ENCODE assay signal across 13 cellular contexts in the genomic region with DNA sequence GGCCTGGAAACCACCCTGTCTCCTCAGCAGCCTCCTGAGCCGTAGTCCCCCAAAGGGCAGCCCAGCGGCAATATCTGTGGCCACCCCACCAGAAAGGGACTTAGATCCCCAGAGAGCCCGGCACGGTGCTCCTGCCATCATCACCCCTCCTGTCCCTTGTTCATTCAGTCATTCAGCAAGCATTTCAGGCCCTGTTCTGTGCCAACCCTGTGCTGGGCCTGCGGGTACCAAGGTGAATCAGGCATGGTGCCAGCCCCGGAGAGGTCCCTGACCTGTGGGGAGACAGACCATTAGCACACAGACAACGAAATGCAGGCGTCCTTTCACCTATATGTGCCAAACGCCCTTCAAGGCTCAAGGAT. TPM values are rescaled to one million over a fixed set of nuclear protein-coding genes. Genes with fewer than 3 reads are reported as not detected.
DNase-seq lines count a peak whose midpoint lies in the region; ATAC-seq and FAIRE-seq lines count a peak whose summit lies in the region.
"Had no signal": no experiment of that assay in that cellular context is flagged by ENCODE, and none has a peak within 500 bp of the region (broad histone marks: within the 10 kb centered on the region; RNA-seq: fewer than 3 reads in every experiment).

No MANE protein-coding gene starts in this region.

- no peak for ATAC-seq in activated CD8-positive, alpha-beta T cell treated with anti-CD3 and anti-CD28 coated beads, Interleukin-2, amount 10 ng/mL, durations not matched to agents 7 days and 5 days
- ATAC-seq in memory B cell (ENCODE audit: low read depth), result no peak
- ATAC-seq: psoas muscle had no signal

- H2AFZ ChIP-seq in GM23248, result no peak overlapping the region

- no peaks in the 10 kb centered on the region for H3K27me3 Mint-ChIP-seq in activated CD8-positive, alpha-beta T cell treated with anti-CD3 and anti-CD28 coated beads, Interleukin-2, amount 10 ng/mL, durations not matched to agents 7 days and 5 days (ENCODE audit: low read depth)
- no peaks in the 10 kb centered on the region for H3K27me3 Mint-ChIP-seq in memory B cell

- no peaks in the 10 kb centered on the region for H3K79me2 ChIP-seq in GM23248 (ENCODE audit: insufficient read depth)

- H3K36me3 ChIP-seq in BLaER1 (peaks cover 14% of the 10 kb centered on the region), ES-I3 (ENCODE audit: insufficient read depth, low read length) (peaks cover 8% of the 10 kb centered on the region), GM23248 (ENCODE audit: low read depth) (no peaks in the 10 kb centered on the region)
- H3K36me3 ChIP-seq: ascending aorta had no signal

- no peak for FAIRE-seq in GM19239 (lab: Jason Lieb, UNC)

- CTCF ChIA-PET in activated CD8-positive, alpha-beta T cell treated with anti-CD3 and anti-CD28 coated beads, Interleukin-2, amount 10 ng/mL, durations not matched to agents 7 days and 5 days (lab: Charles Lee), result no interaction called here

- H3K4me1 ChIP-seq in BLaER1 (peaks cover 37% of the 10 kb centered on the region), ES-I3 (ENCODE audit: insufficient read depth, low read length) (peaks cover 12% of the 10 kb centered on the region; the same call in 1 of the 2 replicates), GM23248 (ENCODE audit: insufficient read depth) (peaks cover 5% of the 10 kb centered on the region; the same call in 1 of the 2 replicates)

- in situ Hi-C loops in GM23248 (cut with MboI), result no loop called here

- H3K27ac Mint-ChIP-seq in activated CD8-positive, alpha-beta T cell treated with anti-CD3 and anti-CD28 coated beads, Interleukin-2, amount 10 ng/mL, durations not matched to agents 7 days and 5 days, result peak overlapping the region; percentile 43
- H3K27ac Mint-ChIP-seq in memory B cell, result no peak overlapping the region

- H3K4me3 Mint-ChIP-seq in activated CD8-positive, alpha-beta T cell treated with anti-CD3 and anti-CD28 coated beads, Interleukin-2, amount 10 ng/mL, durations not matched to agents 7 days and 5 days, result peak overlapping the region; percentile 99
- H3K4me3 Mint-ChIP-seq in memory B cell, result peak overlapping the region; percentile 25

- WGBS in GM23248 (ENCODE audit: low coverage in 1 of 2, low lambda C conversion rate in 2 of 2, missing lambda C conversion rate in 2 of 2), 2 experiments, result 88 to 92% methylated on average over 9 of the region's 9 CpGs

- no peak overlapping the region for H3K4me3 ChIP-seq in BLaER1
- H3K4me3 ChIP-seq in GM23248, result no peak overlapping the region
- H3K4me3 ChIP-seq: ascending aorta, lung, psoas muscle had no signal

- peaks cover 33% of the 10 kb centered on the region for H3K36me3 Mint-ChIP-seq in activated CD8-positive, alpha-beta T cell treated with anti-CD3 and anti-CD28 coated beads, Interleukin-2, amount 10 ng/mL, durations not matched to agents 7 days and 5 days (ENCODE audit: low read depth)
- H3K36me3 Mint-ChIP-seq in memory B cell, result no peaks in the 10 kb centered on the region

- POLR2A ChIA-PET in activated CD8-positive, alpha-beta T cell treated with anti-CD3 and anti-CD28 coated beads, Interleukin-2, amount 10 ng/mL, durations not matched to agents 7 days and 5 days (lab: Charles Lee), result interaction anchor here (4.5 kb wide), 1 partner anchor 40 kb away, joined by 24 read pairs; no protein-coding TSS in a partner anchor

- H3F3A ChIP-seq in GM23248 (ENCODE audit: insufficient read depth), result peaks cover 9% of the 10 kb centered on the region; the same call in 1 of the 2 replicates

- H3K9me2 ChIP-seq in GM23248 (ENCODE audit: insufficient read depth), result no peaks in the 10 kb centered on the region

- H3K4me1 Mint-ChIP-seq in activated CD8-positive, alpha-beta T cell treated with anti-CD3 and anti-CD28 coated beads, Interleukin-2, amount 10 ng/mL, durations not matched to agents 7 days and 5 days (ENCODE audit: low read depth), result peaks cover 36% of the 10 kb centered on the region
- H3K4me1 Mint-ChIP-seq in memory B cell, result peaks cover 13% of the 10 kb centered on the region

- H3K27ac ChIP-seq in BLaER1 (no peak overlapping the region), GM23248 (no peak overlapping the region)
- H3K27ac ChIP-seq: ascending aorta, psoas muscle had no signal

- peaks cover 18% of the 10 kb centered on the region for H4K20me1 ChIP-seq in BLaER1
- no peaks in the 10 kb centered on the region for H4K20me1 ChIP-seq in GM23248 (ENCODE audit: insufficient read depth)

- H3K9ac ChIP-seq in BLaER1, result no peak overlapping the region
- H3K9ac ChIP-seq in ES-I3 (ENCODE audit: low read depth, low read length), result peak overlapping the region; percentile 31; the same call in 1 of the 2 replicates
- H3K9ac ChIP-seq in GM23248, result no peak overlapping the region

- H3K4me2 ChIP-seq in BLaER1, result peak overlapping the region; percentile 89
- H3K4me2 ChIP-seq in GM23248 (ENCODE audit: unreplicated experiment), result no peak overlapping the region

- H3K27me3 ChIP-seq in BLaER1 (no peaks in the 10 kb centered on the region), GM23248 (replicated peaks; ENCODE audit: insufficient read depth) (no peaks in the 10 kb centered on the region)
- H3K27me3 ChIP-seq: ascending aorta had no signal

- H3K9me3 ChIP-seq in BLaER1 (no peaks in the 10 kb centered on the region), ES-I3 (ENCODE audit: control insufficient read depth, insufficient read depth, low read length) (no peaks in the 10 kb centered on the region), GM23248 (ENCODE audit: low read depth) (no peaks in the 10 kb centered on the region)
- H3K9me3 ChIP-seq: ascending aorta, psoas muscle had no signal

- H3K9me3 Mint-ChIP-seq in activated CD8-positive, alpha-beta T cell treated with anti-CD3 and anti-CD28 coated beads, Interleukin-2, amount 10 ng/mL, durations not matched to agents 7 days and 5 days (ENCODE audit: insufficient read depth), result no peaks in the 10 kb centered on the region
- no peaks in the 10 kb centered on the region for H3K9me3 Mint-ChIP-seq in memory B cell

- no peak for DNase-seq in activated CD8-positive, alpha-beta T cell treated with anti-CD3 and anti-CD28 coated beads, Interleukin-2, amount 10 ng/mL, durations not matched to agents 7 days and 5 days
- no peak for DNase-seq in memory B cell (ENCODE audit: low spot score in 2 of 2)
- DNase-seq in EL, result no peak
- DNase-seq in NCI-H2227 (lab: John Stamatoyannopoulos, UW; ENCODE audit: unreplicated experiment), result no peak
- DNase-seq in GM19239 (ENCODE audit: insufficient read length, low spot score), result no peak
- no peak for DNase-seq in GM23248
- DNase-seq: IMR-90, NCI-H1694 treated with DMSO at 0.1 percent for 48 hours had no signal

RNA-seq across cellular contexts. Expression of a gene that starts 1.3 kb away (rescaled TPM):
- 10 to 100 TPM; 62.7 to 71.8 TPM for total RNA-seq in activated CD8-positive, alpha-beta T cell treated with anti-CD3 and anti-CD28 coated beads, Interleukin-2, amount 10 ng/mL, durations not matched to agents 7 days and 5 days
- total RNA-seq in GM23248 (2014; rRNA removed; shearing (Covaris generic)), result 6.3 and 8.9 TPM in 2 replicates
- 1.3 TPM in 2 replicates for polyA plus RNA-seq in GM23248 (2016; fragmentation: Nextera tagmentation; extraction: Ambion mirVana)
